23 cellular contexts compared by ENCODE assay signal in genomic region chr13:20398459-20398858, GRCh38.
A peak's percentile ranks its signal among the peaks of the same experiment; 100 is the strongest.
DNase-seq lines count a peak whose midpoint lies in the region; ATAC-seq, FAIRE-seq and TF ChIP-seq lines count a peak whose summit lies in the region.
"Had no signal": no experiment of that assay in that cellular context is flagged by ENCODE, and none has a peak within 500 bp of the region (broad histone marks: within the 10 kb centered on the region; RNA-seq: fewer than 3 reads in every experiment).

No MANE protein-coding gene starts in this region.

- H3K14ac ChIP-seq in trophoblast cell (ENCODE audit: low read length), result no peak overlapping the region

- H3K9ac ChIP-seq in trophoblast cell (ENCODE audit: low read length), result no peak overlapping the region

- H3K9me2 ChIP-seq in GM23338 (ENCODE audit: insufficient read depth), result no peaks in the 10 kb centered on the region

- no peaks in the 10 kb centered on the region; the same call in 2 of the 3 replicates for H3K4me1 Mint-ChIP-seq in GM23338
- peaks cover 19% of the 10 kb centered on the region for H3K4me1 Mint-ChIP-seq in activated naive CD4-positive, alpha-beta T cell treated with anti-CD3 and anti-CD28 coated beads, Interleukin-2, amount 10 ng/mL, durations not matched to agents 7 days and 5 days

- H2BK5ac ChIP-seq in trophoblast cell (ENCODE audit: low read depth, low read length, poor library complexity), result no peak overlapping the region

- H3K27me3 Mint-ChIP-seq in GM23338 (ENCODE audit: insufficient read depth, low read depth, poor library complexity), result peaks cover 2% of the 10 kb centered on the region
- peaks cover 19% of the 10 kb centered on the region for H3K27me3 Mint-ChIP-seq in activated naive CD4-positive, alpha-beta T cell treated with anti-CD3 and anti-CD28 coated beads, Interleukin-2, amount 10 ng/mL, durations not matched to agents 7 days and 5 days
- H3K27me3 Mint-ChIP-seq: CD4-positive, alpha-beta memory T cell had no signal

- CTCF ChIA-PET in activated naive CD4-positive, alpha-beta T cell treated with anti-CD3 and anti-CD28 coated beads, Interleukin-2, amount 10 ng/mL, durations not matched to agents 7 days and 5 days (lab: Charles Lee), result no interaction called here

- H3F3A ChIP-seq in GM23338 (replicated peaks; ENCODE audit: low read depth), result no peaks in the 10 kb centered on the region; the same call in 1 of the 2 replicates

- DNase-seq in activated CD8-positive, alpha-beta memory T cell treated with anti-CD3 and anti-CD28 coated beads for 24 hours, result peak; percentile 40
- no peak for DNase-seq in activated CD8-positive, alpha-beta memory T cell treated with anti-CD3 and anti-CD28 coated beads, Interleukin-2, amount 50 U/mL, for 4 hours
- DNase-seq in left colon (no peak), mucosa of descending colon (peak in 1 of 3 donors; percentile 22), small intestine (peak; percentile 73), GM23338 (ENCODE audit: low spot score) (no peak), trophoblast cell (no peak)
- no peak for DNase-seq in activated naive CD4-positive, alpha-beta T cell treated with anti-CD3 and anti-CD28 coated beads, Interleukin-2, amount 10 ng/mL, durations not matched to agents 7 days and 5 days
- DNase-seq: 8988T; ACHN; AML-193; C1 segment of cervical spinal cord; Calu3; CD4-positive, alpha-beta memory T cell; COR-L47; DMS53; DMS79 treated with DMSO at 0.1 percent for 48 hours; GF-D8; H7; HCEC 1CT had no signal

- H3K4me3 Mint-ChIP-seq in GM23338, result no peak overlapping the region
- no peak overlapping the region for H3K4me3 Mint-ChIP-seq in activated naive CD4-positive, alpha-beta T cell treated with anti-CD3 and anti-CD28 coated beads, Interleukin-2, amount 10 ng/mL, durations not matched to agents 7 days and 5 days
- H3K4me3 Mint-ChIP-seq: CD4-positive, alpha-beta memory T cell had no signal

- no peak for FAIRE-seq in small intestine (lab: Jason Lieb, UNC)
- FAIRE-seq: A549, GM12891, H1 had no signal

- no peak overlapping the region for H3K4ac ChIP-seq in trophoblast cell (ENCODE audit: low read depth, low read length)

- no peaks in the 10 kb centered on the region for H3K79me2 ChIP-seq in GM23338 (replicated peaks; ENCODE audit: insufficient read depth)
- no peaks in the 10 kb centered on the region for H3K79me2 ChIP-seq in trophoblast cell (ENCODE audit: control insufficient read depth, insufficient read depth, low read length, poor library complexity)

- ATAC-seq in left colon (peak; percentile 90), mucosa of descending colon (peak; percentile 63), GM23338 (no peak)
- ATAC-seq: A549 had no signal

- no peak overlapping the region for H4K12ac ChIP-seq in trophoblast cell (ENCODE audit: low read depth, low read length)

- H3K23ac ChIP-seq in trophoblast cell (ENCODE audit: low read length), result no peak overlapping the region

- H3K27me3 ChIP-seq in small intestine (ENCODE audit: control insufficient read depth in 2 of 2, insufficient read depth in 2 of 2, low read length in 2 of 2) (no peaks in the 10 kb centered on the region), GM23338 (ENCODE audit: insufficient read depth) (no peaks in the 10 kb centered on the region), trophoblast cell (ENCODE audit: insufficient read depth, low read length) (no peaks in the 10 kb centered on the region)

- no peak overlapping the region for H3K27ac Mint-ChIP-seq in GM23338
- H3K27ac Mint-ChIP-seq in activated naive CD4-positive, alpha-beta T cell treated with anti-CD3 and anti-CD28 coated beads, Interleukin-2, amount 10 ng/mL, durations not matched to agents 7 days and 5 days, result no peak overlapping the region

- TF ChIP-seq CTCF in mucosa of descending colon (IDR thresholded peaks at IDR 0.05) (no peak), GM23338 (conservative IDR thresholded peaks at IDR 0.05; ENCODE audit: low read depth in 2 of 2) (no peak)

- H3K4me1 ChIP-seq in mucosa of descending colon (ENCODE audit: low read depth) (no peaks in the 10 kb centered on the region), small intestine (ENCODE audit: control insufficient read depth in 2 of 2, insufficient read depth in 1 of 2, low read depth in 1 of 2, low read length in 1 of 2) (no peaks in the 10 kb centered on the region), GM23338 (ENCODE audit: insufficient read depth) (no peaks in the 10 kb centered on the region), trophoblast cell (ENCODE audit: control insufficient read depth in 1 of 2, insufficient read depth in 2 of 2, low read length in 2 of 2) (peaks cover 18 to 26% of the 10 kb centered on the region in 2 experiments)
- H3K4me1 ChIP-seq: A549 had no signal

- H3K4me3 ChIP-seq in mucosa of descending colon (no peak overlapping the region), small intestine (ENCODE audit: low read depth in 1 of 2, low read length in 2 of 2) (no peak overlapping the region), GM23338 (no peak overlapping the region), trophoblast cell (ENCODE audit: low read depth, low read length) (no peak overlapping the region)
- H3K4me3 ChIP-seq: A549 had no signal

- H3K9me3 Mint-ChIP-seq in GM23338, result no peaks in the 10 kb centered on the region
- H3K9me3 Mint-ChIP-seq in activated naive CD4-positive, alpha-beta T cell treated with anti-CD3 and anti-CD28 coated beads, Interleukin-2, amount 10 ng/mL, durations not matched to agents 7 days and 5 days, result peaks cover 3% of the 10 kb centered on the region

- WGBS in small intestine, 3 donors, result 45 to 65% (median 61%) methylated on average over 10 of the region's 10 CpGs
- no CpG with 5 or more reads among the region's 10 CpGs for WGBS in trophoblast cell (ENCODE audit: extremely low coverage, insufficient coverage, insufficient read length)

- intact Hi-C loops in left colon (cut with DNase I, micrococcal nuclease) (no loop called here), mucosa of descending colon (cut with DNase I, micrococcal nuclease) (no loop called here)

- H3K79me1 ChIP-seq in trophoblast cell (ENCODE audit: low read length), result peaks cover 16% of the 10 kb centered on the region

- H3K4me2 ChIP-seq in GM23338, result no peak overlapping the region
- no peak overlapping the region for H3K4me2 ChIP-seq in trophoblast cell (ENCODE audit: low read length)
- H3K4me2 ChIP-seq: A549 had no signal

- no peak overlapping the region for H3K18ac ChIP-seq in trophoblast cell (ENCODE audit: low read length)

- H4K20me1 ChIP-seq in GM23338 (replicated peaks; ENCODE audit: insufficient read depth), result no peaks in the 10 kb centered on the region

- no peak overlapping the region for H2BK120ac ChIP-seq in trophoblast cell (ENCODE audit: insufficient read depth, low read length, poor library complexity)

- no peak overlapping the region for H3K27ac ChIP-seq in small intestine (ENCODE audit: low read depth in 1 of 2, low read length in 1 of 2)
- H3K27ac ChIP-seq in GM23338 (ENCODE audit: low read depth), result no peak overlapping the region
- no peak overlapping the region for H3K27ac ChIP-seq in trophoblast cell (ENCODE audit: low read depth, low read length)
- H3K27ac ChIP-seq: A549 had no signal

- H2AFZ ChIP-seq in GM23338 (no peak overlapping the region), trophoblast cell (ENCODE audit: insufficient read depth, low read length, poor library complexity) (no peak overlapping the region)

- H3K36me3 Mint-ChIP-seq in GM23338 (ENCODE audit: low read depth), result no peaks in the 10 kb centered on the region
- H3K36me3 Mint-ChIP-seq in activated naive CD4-positive, alpha-beta T cell treated with anti-CD3 and anti-CD28 coated beads, Interleukin-2, amount 10 ng/mL, durations not matched to agents 7 days and 5 days, result peaks cover 3% of the 10 kb centered on the region
- H3K36me3 Mint-ChIP-seq: CD4-positive, alpha-beta memory T cell had no signal

- H4K91ac ChIP-seq in trophoblast cell (ENCODE audit: low read depth, low read length), result no peak overlapping the region

- no peak overlapping the region for H2BK12ac ChIP-seq in trophoblast cell (ENCODE audit: low read length)

- H3K9me3 ChIP-seq in mucosa of descending colon (no peaks in the 10 kb centered on the region), small intestine (ENCODE audit: control insufficient read depth, low read depth) (no peaks in the 10 kb centered on the region), trophoblast cell (ENCODE audit: insufficient read depth, low read depth, low read length) (peaks cover 2% of the 10 kb centered on the region)
- H3K9me3 ChIP-seq: A549 had no signal

- H3K36me3 ChIP-seq in mucosa of descending colon (ENCODE audit: low read depth), result no peaks in the 10 kb centered on the region
- H3K36me3 ChIP-seq in small intestine (ENCODE audit: control insufficient read depth in 2 of 2, insufficient read depth in 2 of 2, low read length in 2 of 2), result peaks cover 3% of the 10 kb centered on the region in 2 donors
- no peaks in the 10 kb centered on the region for H3K36me3 ChIP-seq in GM23338 (ENCODE audit: insufficient read depth)
- H3K36me3 ChIP-seq in trophoblast cell (ENCODE audit: control insufficient read depth in 1 of 2, insufficient read depth in 2 of 2, low read length in 2 of 2), result no peaks in the 10 kb centered on the region

- no peak overlapping the region for H2AK5ac ChIP-seq in trophoblast cell (ENCODE audit: low read length)

- no peak overlapping the region for H4K8ac ChIP-seq in trophoblast cell (ENCODE audit: low read depth, low read length)

TF ChIP-seq in GM23338, 12 proteins besides CTCF, POLR2A, EP300 and RAD21:
- TF ChIP-seq CREB1 (CRISPR knock-in tag; IDR thresholded peaks at IDR 0.05; ENCODE audit: low read depth) (no peak), ZNF114 (CRISPR knock-in tag; IDR thresholded peaks at IDR 0.05) (no peak), EZH2phosphoT487 (IDR thresholded peaks at IDR 0.05; ENCODE audit: unreplicated experiment) (no peak), ETS1 (IDR thresholded peaks at IDR 0.05) (no peak), STAT1 (IDR thresholded peaks at IDR 0.05; ENCODE audit: unreplicated experiment) (no peak), EZH2 (IDR thresholded peaks at IDR 0.05; ENCODE audit: low read depth, unreplicated experiment) (no peak), NANOG (IDR thresholded peaks at IDR 0.05; ENCODE audit: borderline replicate concordance) (no peak)

Comparison
In these comparisons a context has a peak if more than half of its experiments do, and no peak if none do; other contexts are left out.
1. DNase-seq: peak in activated CD8-positive, alpha-beta memory T cell treated with anti-CD3 and anti-CD28 coated beads for 24 hours (single experiment) and small intestine (single experiment); none in activated CD8-positive, alpha-beta memory T cell treated with anti-CD3 and anti-CD28 coated beads, Interleukin-2, amount 50 U/mL, for 4 hours (single experiment), left colon (0 of 2), GM23338 (single experiment), trophoblast cell (0 of 2) and activated naive CD4-positive, alpha-beta T cell treated with anti-CD3 and anti-CD28 coated beads, Interleukin-2, amount 10 ng/mL, durations not matched to agents 7 days and 5 days (single experiment).